ENCODE assay signal across 8 cellular contexts in the genomic region with DNA sequence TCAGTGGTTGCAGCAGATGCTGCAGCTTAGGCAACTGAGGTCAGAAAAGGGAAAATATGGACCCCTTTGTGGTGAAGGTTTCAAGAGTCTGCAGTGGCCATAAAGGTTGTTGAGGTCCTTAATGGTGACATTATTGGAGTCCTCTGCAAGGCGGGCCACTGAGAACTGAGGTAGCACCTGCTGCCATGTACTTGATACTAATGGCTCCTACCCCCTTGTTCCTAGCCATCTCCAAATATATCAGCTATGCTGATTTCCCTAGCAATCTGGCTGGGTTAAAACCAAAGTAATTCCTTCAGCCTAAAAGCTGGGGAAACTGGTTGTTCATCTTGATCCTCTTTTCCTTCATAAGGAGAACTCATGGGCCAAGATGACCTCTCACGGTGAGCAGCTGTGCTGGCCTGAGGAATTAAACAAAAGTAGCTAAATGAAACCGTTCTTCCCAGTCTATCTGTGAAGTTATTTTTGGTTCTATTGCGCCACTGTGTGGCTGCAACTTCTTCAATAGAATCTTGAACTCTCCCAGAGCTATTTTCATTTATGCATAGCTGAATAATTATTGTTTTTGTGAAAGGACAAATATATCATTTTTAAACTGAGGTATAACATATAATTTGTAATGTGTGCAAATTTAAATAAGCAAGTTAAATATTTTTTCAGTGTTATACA.
DNase-seq lines count a peak whose midpoint lies in the region; ATAC-seq, FAIRE-seq and TF ChIP-seq lines count a peak whose summit lies in the region.

No MANE protein-coding gene starts in this region.

- no peak for ATAC-seq in HG03378 (IDR thresholded peaks at IDR 0.05; ENCODE audit: unreplicated experiment)
- no peak for ATAC-seq in GM18873 (IDR thresholded peaks at IDR 0.05; ENCODE audit: low FRiP score, unreplicated experiment)
- no peak for ATAC-seq in activated T-cell treated with anti-CD3 and anti-CD28 coated beads, Interleukin-2, amount 50 U/mL, for 72 hours (replicated peaks in 1 of 2)

- H3K4me1 Mint-ChIP-seq in Calu3 (ENCODE audit: low read depth, unreplicated experiment) (no peaks in the 10 kb centered on the region), astrocyte (ENCODE audit: low read depth, unreplicated experiment) (peaks cover 2% of the 10 kb centered on the region)
- no peaks in the 10 kb centered on the region for H3K4me1 Mint-ChIP-seq in activated T-cell treated with anti-CD3 and anti-CD28 coated beads, Interleukin-2, amount 50 U/mL, for 72 hours (ENCODE audit: low read depth)

- H3K4me2 ChIP-seq in astrocyte (ENCODE audit: low read length): no peak overlapping the region

- H3K4me1 ChIP-seq in astrocyte (ENCODE audit: insufficient read depth, low read length) (no peaks in the 10 kb centered on the region), uterus (no peaks in the 10 kb centered on the region)

- CTCF ChIA-PET in Calu3 (lab: Charles Lee): interaction anchor here (0.5 to 2.6 kb wide), 28 partner anchors 13 to 550 kb away, joined by 3 to 170 read pairs (median 5); a partner anchor contains a TSS

- H3K27ac Mint-ChIP-seq in Calu3 (ENCODE audit: unreplicated experiment) (no peak overlapping the region), astrocyte (ENCODE audit: unreplicated experiment) (no peak overlapping the region)
- no peak overlapping the region for H3K27ac Mint-ChIP-seq in activated T-cell treated with anti-CD3 and anti-CD28 coated beads, Interleukin-2, amount 50 U/mL, for 72 hours

- H2AFZ ChIP-seq in astrocyte (ENCODE audit: low read depth, low read length): no peak overlapping the region

- H3K9ac ChIP-seq in astrocyte (ENCODE audit: low read length): no peak overlapping the region

- no peak for TF ChIP-seq POLR2A in uterus (IDR thresholded peaks at IDR 0.05)

- H3K4me3 Mint-ChIP-seq in Calu3 (ENCODE audit: low read depth, unreplicated experiment) (no peak overlapping the region), astrocyte (ENCODE audit: unreplicated experiment) (no peak overlapping the region)
- no peak overlapping the region for H3K4me3 Mint-ChIP-seq in activated T-cell treated with anti-CD3 and anti-CD28 coated beads, Interleukin-2, amount 50 U/mL, for 72 hours

- no peaks in the 10 kb centered on the region for H3K9me3 ChIP-seq in astrocyte (ENCODE audit: insufficient read depth, low read depth, low read length)
- no peaks in the 10 kb centered on the region for H3K9me3 ChIP-seq in uterus

- H3K36me3 ChIP-seq in astrocyte (ENCODE audit: insufficient read depth, low read length): no peaks in the 10 kb centered on the region
- H3K36me3 ChIP-seq in uterus: no peaks in the 10 kb centered on the region

- BruUV-seq in Calu3 (replicated peaks; lab: Mats Ljungman, UMichigan): no TSS peak

- H3K36me3 Mint-ChIP-seq in Calu3 (ENCODE audit: insufficient read depth, unreplicated experiment) (no peaks in the 10 kb centered on the region), astrocyte (ENCODE audit: low read depth, unreplicated experiment) (no peaks in the 10 kb centered on the region)
- no peaks in the 10 kb centered on the region for H3K36me3 Mint-ChIP-seq in activated T-cell treated with anti-CD3 and anti-CD28 coated beads, Interleukin-2, amount 50 U/mL, for 72 hours (ENCODE audit: insufficient read depth in 2 of 2)

- no peak overlapping the region for H3K4me3 ChIP-seq in astrocyte (ENCODE audit: insufficient read depth, low read depth, low read length)
- no peak overlapping the region for H3K4me3 ChIP-seq in uterus

- H3K79me2 ChIP-seq in astrocyte (ENCODE audit: insufficient read depth, low read length): no peaks in the 10 kb centered on the region

- H4K20me1 ChIP-seq in astrocyte (ENCODE audit: insufficient read depth, low read length): no peaks in the 10 kb centered on the region

- TF ChIP-seq CTCF in Calu3 (IDR thresholded peaks at IDR 0.05; ENCODE audit: unreplicated experiment) (peak; percentile 60), astrocyte (IDR thresholded peaks at IDR 0.05; ENCODE audit: insufficient read depth, low read depth, low read length) (peak; percentile 66), uterus (IDR thresholded peaks at IDR 0.05) (peak; percentile 59 to 82 (median 72))

- H3K27ac ChIP-seq in astrocyte (ENCODE audit: low read depth, low read length) (no peak overlapping the region), uterus (no peak overlapping the region)

- no peaks in the 10 kb centered on the region for H3K27me3 Mint-ChIP-seq in Calu3 (ENCODE audit: unreplicated experiment)
- H3K27me3 Mint-ChIP-seq in astrocyte (ENCODE audit: low read depth, unreplicated experiment): no peaks in the 10 kb centered on the region
- no peaks in the 10 kb centered on the region for H3K27me3 Mint-ChIP-seq in activated T-cell treated with anti-CD3 and anti-CD28 coated beads, Interleukin-2, amount 50 U/mL, for 72 hours (ENCODE audit: low read depth)

- DNase-seq in Calu3 (peak; percentile 55), M059J (ENCODE audit: low read depth) (peak; percentile 74), astrocyte (ENCODE audit: low read depth) (peak; percentile 51), iris pigment epithelial cell (ENCODE audit: low read depth) (peak; percentile 72), uterus (peak; percentile 37 to 70)
- no peak for DNase-seq in activated T-cell treated with anti-CD3 and anti-CD28 coated beads, Interleukin-2, amount 50 U/mL, for 72 hours

- H3K9me3 Mint-ChIP-seq in Calu3 (ENCODE audit: low read depth, unreplicated experiment) (no peaks in the 10 kb centered on the region), astrocyte (ENCODE audit: unreplicated experiment) (peaks cover 4% of the 10 kb centered on the region)
- peaks cover under 1 to 3% of the 10 kb centered on the region in 2 donors for H3K9me3 Mint-ChIP-seq in activated T-cell treated with anti-CD3 and anti-CD28 coated beads, Interleukin-2, amount 50 U/mL, for 72 hours

- peak; percentile 84 for FAIRE-seq in astrocyte (lab: Jason Lieb, UNC)

- intact Hi-C loops in Calu3 (cut with micrococcal nuclease; ENCODE audit: unreplicated experiment): loop anchor here (1.0 to 5.0 kb wide), 5 partner anchors 108 to 550 kb away; no protein-coding TSS in a partner anchor
- intact Hi-C loops in uterus (cut with DNase I; ENCODE audit: low total_unique reads): loop anchor here (5.0 to 10.0 kb wide), 2 partner anchors 102 to 265 kb away; no protein-coding TSS in a partner anchor

- H3K27me3 ChIP-seq in astrocyte (ENCODE audit: insufficient read depth, low read length): no peaks in the 10 kb centered on the region
- H3K27me3 ChIP-seq in uterus: no peaks in the 10 kb centered on the region

Comparison
In these comparisons a context has a peak if more than half of its experiments do, and no peak if none do; other contexts are left out.
1. DNase-seq: peak in Calu3 (single experiment), M059J (single experiment), astrocyte (single experiment), iris pigment epithelial cell (single experiment) and uterus (2 of 2); none in activated T-cell treated with anti-CD3 and anti-CD28 coated beads, Interleukin-2, amount 50 U/mL, for 72 hours (0 of 2).
2. Peak in every context shown above with its lines, with median percentiles within 50 percentile points of each other: CTCF ChIP-seq.